In genomic region chr21:44840771-44841170, GRCh38 we compare ENCODE assay signal across 25 cellular contexts. TPM values are rescaled to one million over a fixed set of nuclear protein-coding genes. Genes with fewer than 3 reads are reported as not detected.
A peak's percentile ranks its signal among the peaks of the same experiment; 100 is the strongest.
DNase-seq lines count a peak whose midpoint lies in the region; ATAC-seq, FAIRE-seq and TF ChIP-seq lines count a peak whose summit lies in the region.
"Had no signal": no experiment of that assay in that cellular context is flagged by ENCODE, and none has a peak within 500 bp of the region (broad histone marks: within the 10 kb centered on the region; RNA-seq: fewer than 3 reads in every experiment).

No MANE protein-coding gene starts in this region.

- H2BK120ac ChIP-seq in neuronal stem cell (ENCODE audit: low read depth, low read length): no peak overlapping the region

- H3K4me1 ChIP-seq in kidney (ENCODE audit: control insufficient read depth in 1 of 2, insufficient read depth in 1 of 2, low read depth in 1 of 2, low read length in 2 of 2) (peaks cover 0 to 5% of the 10 kb centered on the region in 2 donors), neuronal stem cell (ENCODE audit: control insufficient read depth in 2 of 2, insufficient read depth in 1 of 2, low read depth in 1 of 2, low read length in 2 of 2) (peaks cover 0 to 5% of the 10 kb centered on the region in 2 donors)
- H3K4me1 ChIP-seq: BE2C had no signal

- intact Hi-C loops in kidney (cut with DNase I): no loop called here

- H3K23ac ChIP-seq in neuronal stem cell (ENCODE audit: low read depth, low read length, poor library complexity): peak overlapping the region; percentile 43

- peak overlapping the region; percentile 44 for H3K18ac ChIP-seq in neuronal stem cell (ENCODE audit: low read length)

- peak overlapping the region; percentile 90 for H2AK5ac ChIP-seq in neuronal stem cell (ENCODE audit: low read depth, low read length)

- H4K8ac ChIP-seq in neuronal stem cell (ENCODE audit: low read depth, low read length): no peak overlapping the region

- no peak overlapping the region for H2BK5ac ChIP-seq in neuronal stem cell (ENCODE audit: low read length)

- H2BK15ac ChIP-seq in neuronal stem cell (ENCODE audit: low read length): no peak overlapping the region

- H3K4me3 ChIP-seq in kidney (ENCODE audit: low read length in 2 of 2) (no peak overlapping the region), neuronal stem cell (ENCODE audit: low read length in 2 of 2) (no peak overlapping the region)
- H3K4me3 ChIP-seq: A549; BLaER1 treated with 17β-estradiol and CSF1 and Interleukin-3, amounts not matched to agents 10 nM and 100 nM; GM23248; HAP-1 had no signal

- H3K9ac ChIP-seq in kidney (ENCODE audit: low read length in 2 of 2) (no peak overlapping the region), neuronal stem cell (ENCODE audit: low read depth, low read length, poor library complexity) (no peak overlapping the region)
- H3K9ac ChIP-seq: BLaER1 treated with 17β-estradiol and CSF1 and Interleukin-3, amounts not matched to agents 10 nM and 100 nM; GM23248 had no signal

- H3K4ac ChIP-seq in neuronal stem cell (ENCODE audit: low read length): no peak overlapping the region

- H3K79me1 ChIP-seq in neuronal stem cell (ENCODE audit: low read depth, low read length): peaks cover 4% of the 10 kb centered on the region

- FAIRE-seq in kidney (lab: Jason Lieb, UNC): no peak
- FAIRE-seq: A549, D721Med, G401.6, GM12892, GM19239 had no signal

- H3K27ac ChIP-seq in kidney (ENCODE audit: low read depth in 2 of 2, low read length in 2 of 2) (no peak overlapping the region), neuronal stem cell (replicated peaks; ENCODE audit: low read length) (no peak overlapping the region)
- H3K27ac ChIP-seq: A549; BLaER1 treated with 17β-estradiol and CSF1 and Interleukin-3, amounts not matched to agents 10 nM and 100 nM; GM23248 had no signal

- DNase-seq in NCI-H82 (lab: John Stamatoyannopoulos, UW) (peak; percentile 33), NCI-H82 treated with DMSO at 0.1 percent for 48 hours (lab: John Stamatoyannopoulos, UW; ENCODE audit: unreplicated experiment) (no peak), kidney (peak; percentile 54), neuronal stem cell (ENCODE audit: low spot score) (no peak), NCI-H748 treated with DMSO at 0.1 percent for 48 hours (lab: John Stamatoyannopoulos, UW) (no peak)
- DNase-seq in activated effector memory CD4-positive, alpha-beta T cell treated with anti-CD3 and anti-CD28 coated beads, Interleukin-2, amount 50 U/mL, for 16 hours: peak; percentile 51
- DNase-seq in activated effector memory CD4-positive, alpha-beta T cell treated with Interleukin-2 at 50 U/mL for 16 hours: no peak
- DNase-seq: 8988T; ACHN; AML-193; BE2C; CD4-positive, alpha-beta T cell; CD8-positive, alpha-beta memory T cell; DMS 273 treated with DMSO at 0.1 percent for 48 hours; DND-41; GM23248; HFFc6 had no signal

- no peak overlapping the region for H2BK12ac ChIP-seq in neuronal stem cell (ENCODE audit: low read length)

- peaks cover 0 to 6% (median 0%) of the 10 kb centered on the region in 3 experiments for H3K27me3 ChIP-seq in neuronal stem cell (ENCODE audit: control insufficient read depth in 3 of 3, insufficient read depth in 3 of 3, low read depth in 1 of 3, low read length in 3 of 3)
- H3K27me3 ChIP-seq: BE2C; BLaER1 treated with 17β-estradiol and CSF1 and Interleukin-3, amounts not matched to agents 10 nM and 100 nM had no signal

- H3K14ac ChIP-seq in neuronal stem cell (ENCODE audit: low read length): no peak overlapping the region

- no peak for TF ChIP-seq CTCF in kidney (IDR thresholded peaks at IDR 0.05; ENCODE audit: borderline replicate concordance, extremely low read depth, insufficient read depth)

- no peak for ATAC-seq in HG02981 (IDR thresholded peaks at IDR 0.05; ENCODE audit: unreplicated experiment)
- ATAC-seq: A549 had no signal

- H4K91ac ChIP-seq in neuronal stem cell (ENCODE audit: low read depth, low read length, poor library complexity): no peak overlapping the region

- H3K36me3 ChIP-seq in kidney (ENCODE audit: control insufficient read depth in 1 of 2, insufficient read depth in 2 of 2, low read length in 2 of 2) (no peaks in the 10 kb centered on the region), neuronal stem cell (replicated peaks in 1 of 2; ENCODE audit: control insufficient read depth in 2 of 2, insufficient read depth in 2 of 2, low read length in 2 of 2) (no peaks in the 10 kb centered on the region)
- H3K36me3 ChIP-seq: BE2C; BLaER1 treated with 17β-estradiol and CSF1 and Interleukin-3, amounts not matched to agents 10 nM and 100 nM; HAP-1 had no signal

- H2AFZ ChIP-seq in neuronal stem cell (ENCODE audit: low read length): no peak overlapping the region
- H2AFZ ChIP-seq: GM23248 had no signal

- no peak overlapping the region for H3K4me2 ChIP-seq in neuronal stem cell (ENCODE audit: insufficient read depth, low read length, poor library complexity, severe bottlenecking)
- H3K4me2 ChIP-seq: A549; BLaER1 treated with 17β-estradiol and CSF1 and Interleukin-3, amounts not matched to agents 10 nM and 100 nM had no signal

- H3K9me3 ChIP-seq in kidney (ENCODE audit: control insufficient read depth in 1 of 2, low read length in 2 of 2) (no peaks in the 10 kb centered on the region), neuronal stem cell (replicated peaks in 1 of 2; ENCODE audit: control insufficient read depth in 2 of 2, insufficient read depth in 1 of 2, low read depth in 1 of 2, low read length in 2 of 2) (no peaks in the 10 kb centered on the region)
- H3K9me3 ChIP-seq: A549; BE2C; BLaER1 treated with 17β-estradiol and CSF1 and Interleukin-3, amounts not matched to agents 10 nM and 100 nM; HAP-1 had no signal

- WGBS in neuronal stem cell (ENCODE audit: extremely low coverage in 2 of 2, insufficient read length in 2 of 2, insufficient replicate concordance in 1 of 2), 2 donors: no CpG with 5 or more reads among the region's 11 CpGs

RNA-seq across cellular contexts. Expression of gene SUMO3, which starts 22.9 kb away (rescaled TPM):
- total RNA-seq in kidney: 88.6 TPM
- 89.9 TPM for polyA plus RNA-seq in kidney (ENCODE audit: insufficient read depth, low read depth, low replicate concordance)
- 216 TPM for polyA plus RNA-seq in neuronal stem cell (2013, experiment 1 of 2)
- polyA plus RNA-seq in neuronal stem cell (2013, experiment 2 of 2): 212 TPM

RNA-seq across cellular contexts. Expression of gene PTTG1IP, which starts 32.7 kb away (rescaled TPM):
- 378 TPM for total RNA-seq in kidney
- polyA plus RNA-seq in kidney (ENCODE audit: insufficient read depth, low read depth, low replicate concordance): 187 TPM
- polyA plus RNA-seq in neuronal stem cell (2013, experiment 1 of 2): 134 TPM
- 131 TPM for polyA plus RNA-seq in neuronal stem cell (2013, experiment 2 of 2)

RNA-seq across cellular contexts. Expression of gene UBE2G2, which starts 39.2 kb away (rescaled TPM):
- total RNA-seq in kidney: 86.0 TPM
- polyA plus RNA-seq in kidney (ENCODE audit: insufficient read depth, low read depth, low replicate concordance): 39.4 TPM
- polyA plus RNA-seq in neuronal stem cell (2013, experiment 1 of 2): 48.4 TPM
- polyA plus RNA-seq in neuronal stem cell (2013, experiment 2 of 2): 50.1 TPM

Comparison
In these comparisons a context has a peak if more than half of its experiments do, and no peak if none do; other contexts are left out.
1. DNase-seq: peak in NCI-H82 (single experiment), activated effector memory CD4-positive, alpha-beta T cell treated with anti-CD3 and anti-CD28 coated beads, Interleukin-2, amount 50 U/mL, for 16 hours (single experiment) and kidney (single experiment); none in NCI-H82 treated with DMSO at 0.1 percent for 48 hours (single experiment), activated effector memory CD4-positive, alpha-beta T cell treated with Interleukin-2 at 50 U/mL for 16 hours (single experiment), neuronal stem cell (single experiment) and NCI-H748 treated with DMSO at 0.1 percent for 48 hours (single experiment).